9 cellular contexts compared by ENCODE assay signal in the genomic region with DNA sequence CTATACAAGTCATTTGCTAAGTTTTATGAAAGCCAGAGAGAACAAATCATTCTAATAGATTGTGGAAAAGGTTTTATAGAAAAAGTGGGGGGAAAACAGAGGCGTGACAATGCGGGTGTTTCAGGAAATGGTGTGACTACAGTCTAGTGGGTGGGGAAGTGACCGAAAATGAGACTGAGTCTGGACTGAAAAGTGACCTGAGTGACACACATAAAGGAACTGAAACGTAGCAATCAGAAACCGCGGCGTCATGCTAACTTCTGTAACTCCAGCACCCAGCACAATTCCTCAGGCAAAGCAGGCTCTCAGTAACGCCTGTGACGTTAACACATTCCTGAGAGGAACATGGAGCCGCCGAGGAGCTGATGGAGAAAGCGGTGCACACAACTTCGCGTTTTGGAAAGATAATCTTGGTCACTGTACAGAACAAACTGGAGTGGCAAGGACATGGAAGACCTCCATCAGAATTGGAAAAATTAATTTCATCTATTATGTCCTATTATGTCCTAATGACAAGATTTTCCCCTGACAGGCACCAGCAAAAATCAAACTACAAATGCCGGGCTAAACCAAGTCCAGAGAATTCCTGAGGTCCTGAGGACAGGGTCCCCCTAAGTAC. TPM values are rescaled to one million over a fixed set of nuclear protein-coding genes. Genes with fewer than 3 reads are reported as not detected.
DNase-seq lines count a peak whose midpoint lies in the region; ATAC-seq and TF ChIP-seq lines count a peak whose summit lies in the region.
"Had no signal": no experiment of that assay in that cellular context is flagged by ENCODE, and none has a peak within 500 bp of the region (broad histone marks: within the 10 kb centered on the region; RNA-seq: fewer than 3 reads in every experiment).

No MANE protein-coding gene starts in this region.

- no peak overlapping the region for H3K4me3 ChIP-seq in lung
- no peak overlapping the region for H3K4me3 ChIP-seq in H7 (ENCODE audit: insufficient read depth, low read depth, low read length)

- peaks cover 30% of the 10 kb centered on the region for H3K4me1 Mint-ChIP-seq in activated CD8-positive, alpha-beta memory T cell treated with anti-CD3 and anti-CD28 coated beads, Interleukin-2, amount 10 ng/mL, durations not matched to agents 7 days and 5 days

- DNase-seq in activated T-cell treated with anti-CD3 and anti-CD28 coated beads for 48 hours (ENCODE audit: low read depth) (peak; percentile 57), lung (ENCODE audit: low spot score) (peak; percentile 30), H7 (no peak), SHP77 (lab: John Stamatoyannopoulos, UW) (no peak), ureter (ENCODE audit: low spot score) (no peak)
- DNase-seq in activated T-cell treated with anti-CD3 and anti-CD28 coated beads, Interleukin-2, amount 50 U/mL, for 1 hour, result no peak
- DNase-seq in activated CD8-positive, alpha-beta memory T cell treated with anti-CD3 and anti-CD28 coated beads, Interleukin-2, amount 10 ng/mL, durations not matched to agents 7 days and 5 days, result peak; percentile 85

- H3K27ac Mint-ChIP-seq in activated CD8-positive, alpha-beta memory T cell treated with anti-CD3 and anti-CD28 coated beads, Interleukin-2, amount 10 ng/mL, durations not matched to agents 7 days and 5 days, result no peak overlapping the region
- H3K27ac Mint-ChIP-seq: T-helper 1 cell treated with Interleukin-12 subunit alpha and Interleukin-12 subunit beta and Interleukin-4 antibody, amounts not matched to agents 30 μg/mL and 1 μg/mL, for 36 hours had no signal

- no peaks in the 10 kb centered on the region for H3K9me3 Mint-ChIP-seq in activated CD8-positive, alpha-beta memory T cell treated with anti-CD3 and anti-CD28 coated beads, Interleukin-2, amount 10 ng/mL, durations not matched to agents 7 days and 5 days (ENCODE audit: low read depth)

- H3K27ac ChIP-seq in lung (ENCODE audit: low read depth in 1 of 2, low read length in 1 of 2), result no peak overlapping the region

- no peak overlapping the region for H3K4me3 Mint-ChIP-seq in activated CD8-positive, alpha-beta memory T cell treated with anti-CD3 and anti-CD28 coated beads, Interleukin-2, amount 10 ng/mL, durations not matched to agents 7 days and 5 days
- H3K4me3 Mint-ChIP-seq: T-helper 1 cell treated with Interleukin-12 subunit alpha and Interleukin-12 subunit beta and Interleukin-4 antibody, amounts not matched to agents 30 μg/mL and 1 μg/mL, for 36 hours had no signal

- peaks cover 2 to 9% of the 10 kb centered on the region in 2 donors for H3K4me1 ChIP-seq in lung (ENCODE audit: control insufficient read depth in 2 of 2, insufficient read depth in 2 of 2, low read length in 2 of 2)

- ATAC-seq in HG03103 (IDR thresholded peaks at IDR 0.05; ENCODE audit: low read depth, unreplicated experiment) (peak; percentile 81), lung (ENCODE audit: insufficient read depth, low FRiP score) (peak; percentile 60)
- peak; percentile 54 for ATAC-seq in activated CD8-positive, alpha-beta memory T cell treated with anti-CD3 and anti-CD28 coated beads, Interleukin-2, amount 10 ng/mL, durations not matched to agents 7 days and 5 days

- peaks cover 2 to 4% of the 10 kb centered on the region in 2 donors for H3K9me3 ChIP-seq in lung (ENCODE audit: control insufficient read depth in 2 of 2, insufficient read depth in 1 of 2, low read length in 1 of 2)

- 52 to 61% methylated on average over 15 of the region's 15 CpGs for WGBS in lung, 2 donors

- H3K27me3 Mint-ChIP-seq in activated CD8-positive, alpha-beta memory T cell treated with anti-CD3 and anti-CD28 coated beads, Interleukin-2, amount 10 ng/mL, durations not matched to agents 7 days and 5 days, result no peaks in the 10 kb centered on the region

- TF ChIP-seq CTCF in lung (IDR thresholded peaks at IDR 0.05; ENCODE audit: control extremely low read depth, extremely low read depth), result no peak

- H3K36me3 Mint-ChIP-seq in activated CD8-positive, alpha-beta memory T cell treated with anti-CD3 and anti-CD28 coated beads, Interleukin-2, amount 10 ng/mL, durations not matched to agents 7 days and 5 days, result peaks cover 46% of the 10 kb centered on the region

- H3K27me3 ChIP-seq in lung (ENCODE audit: control insufficient read depth, insufficient read depth), result no peaks in the 10 kb centered on the region
- no peaks in the 10 kb centered on the region for H3K27me3 ChIP-seq in H7 (ENCODE audit: control insufficient read depth, insufficient read depth, low read length)

- CTCF ChIA-PET in activated CD8-positive, alpha-beta memory T cell treated with anti-CD3 and anti-CD28 coated beads, Interleukin-2, amount 10 ng/mL, durations not matched to agents 7 days and 5 days (lab: Charles Lee), result no interaction called here

- H3K36me3 ChIP-seq in lung (ENCODE audit: control insufficient read depth in 2 of 2, insufficient read depth in 2 of 2, low read length in 2 of 2) (no peaks in the 10 kb centered on the region), H7 (replicated peaks; ENCODE audit: control insufficient read depth, insufficient read depth, low read length) (no peaks in the 10 kb centered on the region)

RNA-seq across cellular contexts. Expression of gene CD226, which starts 1.4 kb away (rescaled TPM):
- 10 to 100 TPM; 83.3 to 95.4 TPM for total RNA-seq in activated CD8-positive, alpha-beta memory T cell treated with anti-CD3 and anti-CD28 coated beads, Interleukin-2, amount 10 ng/mL, durations not matched to agents 7 days and 5 days
- total RNA-seq in lung (1 to 10 TPM; 2.5 to 6.3 TPM), ureter (2.4 TPM)
- 1 to 10 TPM in 1 of 2 donors, under 1 TPM in 1; 0.49 to 3.0 TPM for polyA plus RNA-seq in lung
- total RNA-seq in H7 (2014; rRNA removed; shearing (Covaris generic)), result not detected in 2 replicates

Comparison
In these comparisons a context has a peak if more than half of its experiments do, and no peak if none do; other contexts are left out.
1. DNase-seq: peak in activated T-cell treated with anti-CD3 and anti-CD28 coated beads for 48 hours (single experiment), activated CD8-positive, alpha-beta memory T cell treated with anti-CD3 and anti-CD28 coated beads, Interleukin-2, amount 10 ng/mL, durations not matched to agents 7 days and 5 days (single experiment) and lung (single experiment); none in activated T-cell treated with anti-CD3 and anti-CD28 coated beads, Interleukin-2, amount 50 U/mL, for 1 hour (single experiment), H7 (single experiment), SHP77 (0 of 2) and ureter (single experiment).
2. RNA of gene CD226, which starts 1.4 kb away (total RNA-seq): 83.3 to 95.4 TPM in activated CD8-positive, alpha-beta memory T cell treated with anti-CD3 and anti-CD28 coated beads, Interleukin-2, amount 10 ng/mL, durations not matched to agents 7 days and 5 days; 2.5 to 6.3 TPM in lung, 2.4 TPM in ureter (single experiment) and not detected in H7; every median in the first group is over 10 times any median in the second.
3. Peak in every context shown above with its lines, with median percentiles within 50 percentile points of each other: ATAC-seq.